ENCODE assay signal across 8 cellular contexts in genomic region chr18:38028941-38029340, GRCh38.
"Had no signal": no experiment of that assay in that cellular context is flagged by ENCODE, and none has a peak within 500 bp of the region (broad histone marks: within the 10 kb centered on the region; RNA-seq: fewer than 3 reads in every experiment).

No MANE protein-coding gene starts in this region.

- H3K4me1 ChIP-seq: HAP-1 had no signal

- DNase-seq: GM23248, GOT3, H7, HFFc6 had no signal

- ATAC-seq: HCT116, HepG2 had no signal

- H3K36me3 ChIP-seq: HAP-1 had no signal

- H3K4me3 ChIP-seq: GM23248, HAP-1 had no signal

- H3K27ac ChIP-seq: GM23248, HL-60 had no signal

- H3K9me3 ChIP-seq: HAP-1 had no signal
